ENCODE assay signal across 9 cellular contexts in genomic region chr16:75621170-75621477, GRCh38. TPM values are rescaled to one million over a fixed set of nuclear protein-coding genes. Genes with fewer than 3 reads are reported as not detected.
DNase-seq lines count a peak whose midpoint lies in the region; ATAC-seq and TF ChIP-seq lines count a peak whose summit lies in the region.
"Had no signal": no experiment of that assay in that cellular context is flagged by ENCODE, and none has a peak within 500 bp of the region (broad histone marks: within the 10 kb centered on the region; RNA-seq: fewer than 3 reads in every experiment).

No MANE protein-coding gene starts in this region.

- TF ChIP-seq POLR2A in erythroblast (IDR thresholded peaks at IDR 0.05; ENCODE audit: low read length) (no peak), spleen (IDR thresholded peaks at IDR 0.05) (no peak)

- ATAC-seq in GM21717 (IDR thresholded peaks at IDR 0.05; ENCODE audit: unreplicated experiment) = no peak

- WGBS in spleen, 5 donors = 15 to 26% (median 17%) methylated on average over 2 of the region's 2 CpGs

- CTCF ChIA-PET in GM10248 (lab: Yijun Ruan, JAX) = interaction anchor here (0.8 to 4.6 kb wide), 24 partner anchors 8 to 157 kb away, joined by 3 to 33 read pairs (median 4); partner anchors contain the start of genes KARS1, TERF2IP and TMEM170A

- peaks cover 11 to 47% (median 37%) of the 10 kb centered on the region in 6 donors for H3K4me1 ChIP-seq in spleen

- DNase-seq in AG09319 (ENCODE audit: extremely low read depth, low read depth) (no peak), GM10248 (ENCODE audit: extremely low spot score) (peak; percentile 41), RKO (ENCODE audit: low spot score) (peak; percentile 66), erythroblast (lab: John Stamatoyannopoulos, UW) (peak; percentile 89 to 92), spleen (no peak), GM19238 (ENCODE audit: insufficient read length, low spot score) (no peak)
- no peak for DNase-seq in stimulated activated CD4-positive, alpha-beta T cell treated with anti-CD3 and anti-CD28 coated beads, Interleukin-2, amount 100 ng/mL, for 48 hours

- no peaks in the 10 kb centered on the region for H3K9me3 ChIP-seq in spleen

- H3K27me3 ChIP-seq in spleen (replicated peaks in 1 of 7) = no peaks in the 10 kb centered on the region

- intact Hi-C loops in spleen (cut with DNase I; ENCODE audit: low total_unique reads) = loop anchor here (5.0 to 10.0 kb wide), 2 partner anchors 54 to 156 kb away; partner anchors contain the start of genes GABARAPL2 and TMEM170A

- H3K27ac ChIP-seq in spleen = peak overlapping the region in 5 of 8 donors; percentile 55 to 97 (median 96)

- TF ChIP-seq CTCF in AG09319 (IDR thresholded peaks at IDR 0.05; ENCODE audit: low read depth, low read length) = peak; percentile 74
- peak; percentile 57 for TF ChIP-seq CTCF in GM10248 (IDR thresholded peaks at IDR 0.05; ENCODE audit: control extremely low read depth, extremely low read depth, low read depth, missing control alignments)
- peak in 5 of 11 experiments; percentile 9 to 43 (median 18) for TF ChIP-seq CTCF in spleen (IDR thresholded peaks at IDR 0.05 in 8 of 11, conservative IDR thresholded peaks at IDR 0.05 in 3 of 11)

- POLR2A ChIA-PET in GM10248 (lab: Yijun Ruan, JAX) = interaction anchor here (0.6 kb wide), 2 partner anchors 184 to 234 kb away, joined by 3 to 5 read pairs; no protein-coding TSS in a partner anchor

- H3K4me3 ChIP-seq in spleen = peak overlapping the region in 1 of 8 donors; percentile 94
- H3K4me3 ChIP-seq: lung had no signal

- H3K36me3 ChIP-seq in spleen = peaks cover 0 to 59% (median 36%) of the 10 kb centered on the region in 6 donors

RNA-seq across cellular contexts. Expression of gene ADAT1, which starts 2.0 kb away (rescaled TPM):
- total RNA-seq in spleen = 100 to 1,000 TPM in 1 of 7 donors, 10 to 100 TPM in 6; 42.5 to 120 (median 65.5) TPM
- polyA plus RNA-seq in spleen = 10 to 100 TPM; 13.2 to 18.3 (median 14.5) TPM

RNA-seq across cellular contexts. Expression of gene KARS1, which starts 26.3 kb away (rescaled TPM):
- total RNA-seq in spleen = 10 to 100 TPM; 85.2 to 97.7 (median 89.6) TPM
- 10 to 100 TPM; 63.7 to 88.0 (median 83.2) TPM for polyA plus RNA-seq in spleen

RNA-seq across cellular contexts. Expression of gene TERF2IP, which starts 26.4 kb away (rescaled TPM):
- 10 to 100 TPM; 66.5 to 90.1 (median 75.4) TPM for total RNA-seq in spleen
- polyA plus RNA-seq in spleen = 10 to 100 TPM; 42.8 to 71.0 (median 64.4) TPM

RNA-seq across cellular contexts. Expression of gene GABARAPL2, which starts 54.9 kb away (rescaled TPM):
- 100 to 1,000 TPM; 111 to 133 (median 119) TPM for total RNA-seq in spleen
- 100 to 1,000 TPM in 2 of 3 donors, 10 to 100 TPM in 1; 86.6 to 169 (median 130) TPM for polyA plus RNA-seq in spleen

RNA-seq across cellular contexts. Expression of gene CPHXL2, which starts 55.7 kb away (rescaled TPM):
- total RNA-seq in spleen = not detected
- polyA plus RNA-seq in spleen = under 1 TPM in 1 of 3 donors, not detected in 2; 0.06 TPM
- total RNA-seq: lung had no signal
- polyA plus RNA-seq: lung had no signal

Comparison
In these comparisons a context has a peak if more than half of its experiments do, and no peak if none do; other contexts are left out.
1. DNase-seq: peak in GM10248 (single experiment), RKO (single experiment) and erythroblast (2 of 2); none in AG09319 (single experiment), spleen (single experiment), stimulated activated CD4-positive, alpha-beta T cell treated with anti-CD3 and anti-CD28 coated beads, Interleukin-2, amount 100 ng/mL, for 48 hours (0 of 2) and GM19238 (single experiment).